ENCODE assay signal across 14 cellular contexts in genomic region chr2:84800194-84800805, GRCh38.
DNase-seq lines count a peak whose midpoint lies in the region; ATAC-seq and TF ChIP-seq lines count a peak whose summit lies in the region.
"Had no signal": no experiment of that assay in that cellular context is flagged by ENCODE, and none has a peak within 500 bp of the region (broad histone marks: within the 10 kb centered on the region; RNA-seq: fewer than 3 reads in every experiment).

No MANE protein-coding gene starts in this region.

- H3K9me3 Mint-ChIP-seq in CD4-positive, CD25-positive, alpha-beta regulatory T cell: peaks cover 0 to 12% (median 1%) of the 10 kb centered on the region in 7 donors

- peaks cover 16 to 25% (median 20%) of the 10 kb centered on the region in 4 donors for H3K4me1 Mint-ChIP-seq in CD4-positive, CD25-positive, alpha-beta regulatory T cell

- peaks cover 0 to 2% of the 10 kb centered on the region in 2 experiments for H3K9me3 ChIP-seq in CD4-positive, CD25-positive, alpha-beta regulatory T cell (ENCODE audit: control insufficient read depth in 2 of 2, low read length in 2 of 2)

- H3K4me3 ChIP-seq in CD4-positive, CD25-positive, alpha-beta regulatory T cell (ENCODE audit: low read depth, low read length): peak overlapping the region; percentile 0

- POLR2A ChIA-PET in RWPE1 (lab: Yijun Ruan, JAX; ENCODE audit: low non-redundant PET): no interaction called here

- no peaks in the 10 kb centered on the region for H3K27me3 ChIP-seq in CD4-positive, CD25-positive, alpha-beta regulatory T cell (ENCODE audit: control insufficient read depth, insufficient read depth, low read length)

- peaks cover 4% of the 10 kb centered on the region for H3K36me3 Mint-ChIP-seq in CD4-positive, CD25-positive, alpha-beta regulatory T cell

- no peaks in the 10 kb centered on the region for H3K36me3 ChIP-seq in CD4-positive, CD25-positive, alpha-beta regulatory T cell (ENCODE audit: control insufficient read depth, insufficient read depth, low read length)

- peak overlapping the region in 2 of 4 donors; percentile 1 to 41 for H3K4me3 Mint-ChIP-seq in CD4-positive, CD25-positive, alpha-beta regulatory T cell
- H3K4me3 Mint-ChIP-seq: B cell had no signal

- peak in 1 of 3 donors; percentile 23 for DNase-seq in CD4-positive, CD25-positive, alpha-beta regulatory T cell
- DNase-seq in NCI-H2227 treated with DMSO at 0.1 percent for 48 hours (lab: John Stamatoyannopoulos, UW) (no peak), RWPE1 (ENCODE audit: low spot score) (no peak)
- DNase-seq in effector CD8-positive, alpha-beta T cell (lab: John Stamatoyannopoulos, UW): no peak
- DNase-seq: activated CD4-positive, CD25-positive, alpha-beta regulatory T cell; anterior cingulate cortex; NCI-H1694 treated with DMSO at 0.1 percent for 48 hours had no signal

- H3K27me3 Mint-ChIP-seq in CD4-positive, CD25-positive, alpha-beta regulatory T cell: peaks cover 5% of the 10 kb centered on the region

- no peak for ATAC-seq in CD4-positive, CD25-positive, alpha-beta regulatory T cell (ENCODE audit: low read depth in 2 of 2)
- ATAC-seq in GM18870 (IDR thresholded peaks at IDR 0.05; ENCODE audit: unreplicated experiment) (peak; percentile 91), HG02678 (IDR thresholded peaks at IDR 0.05; ENCODE audit: unreplicated experiment) (peak; percentile 81), HG03565 (IDR thresholded peaks at IDR 0.05; ENCODE audit: unreplicated experiment) (peak; percentile 87), GM18873 (IDR thresholded peaks at IDR 0.05; ENCODE audit: low FRiP score, unreplicated experiment) (no peak)
- ATAC-seq: Panc1 had no signal

- peak overlapping the region; percentile 2 to 60 (median 5) for H3K27ac Mint-ChIP-seq in CD4-positive, CD25-positive, alpha-beta regulatory T cell
- H3K27ac Mint-ChIP-seq: B cell had no signal

- H3K27ac ChIP-seq in CD4-positive, CD25-positive, alpha-beta regulatory T cell (ENCODE audit: insufficient read depth, low read length, poor library complexity, severe bottlenecking): no peak overlapping the region
- no peak overlapping the region for H3K27ac ChIP-seq in RWPE1
- H3K27ac ChIP-seq: HL-60 had no signal

- peaks cover 9% of the 10 kb centered on the region for H3K4me1 ChIP-seq in CD4-positive, CD25-positive, alpha-beta regulatory T cell (ENCODE audit: control insufficient read depth, insufficient read depth, low read length, poor library complexity, severe bottlenecking)

- TF ChIP-seq CTCF in RWPE1 (conservative IDR thresholded peaks at IDR 0.05; ENCODE audit: low read depth): no peak

- CTCF ChIA-PET in RWPE1 (lab: Yijun Ruan, JAX): no interaction called here

Comparison
In these comparisons a context has a peak if more than half of its experiments do, and no peak if none do; other contexts are left out.
1. ATAC-seq: peak in GM18870 (single experiment), HG02678 (single experiment) and HG03565 (single experiment); none in CD4-positive, CD25-positive, alpha-beta regulatory T cell (0 of 2) and GM18873 (single experiment).